8 cellular contexts compared by ENCODE assay signal in the genomic region with DNA sequence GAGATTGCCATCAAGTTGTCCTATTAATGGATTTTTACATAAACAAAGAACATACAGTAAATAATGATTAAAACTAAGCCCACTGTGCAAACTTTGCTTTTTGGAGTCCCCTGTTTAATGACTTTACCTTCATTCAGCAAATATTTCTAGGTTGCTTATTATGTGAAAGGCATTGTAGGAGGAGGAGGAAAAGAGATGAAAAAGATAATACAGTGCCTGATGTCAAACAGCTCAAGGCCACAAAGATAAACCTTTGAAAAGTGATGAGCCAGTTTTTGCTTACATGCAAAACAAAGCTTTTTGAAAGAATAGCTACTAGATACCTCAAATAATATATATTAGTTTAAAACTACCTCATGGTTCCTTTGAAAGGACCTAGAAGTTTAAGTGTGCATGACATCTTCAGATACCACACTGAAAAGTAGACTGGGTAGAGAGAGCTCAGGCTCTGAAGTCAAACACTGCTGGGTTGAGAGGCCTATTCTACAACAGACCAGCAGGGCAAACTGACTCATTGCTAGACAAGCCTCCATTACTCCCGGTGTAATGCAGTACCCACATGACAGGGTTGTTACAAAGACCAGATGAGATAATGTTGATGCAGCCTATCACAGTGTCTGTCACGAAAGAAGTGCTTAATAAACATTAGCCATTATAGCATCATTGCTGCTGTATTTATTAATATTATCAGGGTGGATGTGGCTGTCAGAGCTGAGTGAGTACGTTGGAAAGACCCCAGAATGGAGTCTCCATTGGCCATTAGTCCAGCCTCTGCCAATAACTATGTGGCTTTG. TPM values are rescaled to one million over a fixed set of nuclear protein-coding genes. Genes with fewer than 3 reads are reported as not detected.
A peak's percentile ranks its signal among the peaks of the same experiment; 100 is the strongest.
DNase-seq lines count a peak whose midpoint lies in the region; ATAC-seq, FAIRE-seq and TF ChIP-seq lines count a peak whose summit lies in the region.

No MANE protein-coding gene starts in this region.

- H3K27ac Mint-ChIP-seq in activated B cell treated with CpG ODN at 0.5 μM for 24 hours = no peak overlapping the region

- TF ChIP-seq RAD21 in liver (IDR thresholded peaks at IDR 0.05) = no peak

- H3K36me3 Mint-ChIP-seq in activated B cell treated with CpG ODN at 0.5 μM for 24 hours (ENCODE audit: low read depth) = no peaks in the 10 kb centered on the region

- no peaks in the 10 kb centered on the region for H3K4me1 ChIP-seq in liver (ENCODE audit: control insufficient read depth in 4 of 4, insufficient read depth in 4 of 4, low read length in 3 of 4)

- no peaks in the 10 kb centered on the region for H3K27me3 Mint-ChIP-seq in activated B cell treated with CpG ODN at 0.5 μM for 24 hours

- H3K9me3 Mint-ChIP-seq in activated B cell treated with CpG ODN at 0.5 μM for 24 hours = no peaks in the 10 kb centered on the region

- H3K27me3 ChIP-seq in GM06990 (replicated peaks; ENCODE audit: control insufficient read depth, insufficient read depth, low read length) (no peaks in the 10 kb centered on the region), liver (ENCODE audit: control insufficient read depth in 4 of 4, insufficient read depth in 4 of 4, low read length in 3 of 4) (no peaks in the 10 kb centered on the region)

- H3K4me3 ChIP-seq in GM06990 (replicated peaks; ENCODE audit: low read depth, low read length) = no peak overlapping the region
- H3K4me3 ChIP-seq in liver (ENCODE audit: low read depth in 1 of 3, low read length in 3 of 3) = no peak overlapping the region
- H3K4me3 ChIP-seq in lower leg skin (ENCODE audit: low read depth, poor library complexity, severe bottlenecking) = no peak overlapping the region

- no peak overlapping the region for H3K4me3 Mint-ChIP-seq in activated B cell treated with CpG ODN at 0.5 μM for 24 hours

- POLR2A ChIA-PET in activated B cell treated with CpG ODN at 0.5 μM for 24 hours (lab: Charles Lee) = no interaction called here

- no peak overlapping the region for H3K27ac ChIP-seq in liver (ENCODE audit: low read depth in 1 of 2, low read length in 2 of 2)

- H3K36me3 ChIP-seq in GM06990 (ENCODE audit: control insufficient read depth, insufficient read depth, low read length) = peaks cover 2% of the 10 kb centered on the region; the same call in 1 of the 2 replicates
- H3K36me3 ChIP-seq in liver (ENCODE audit: control insufficient read depth in 4 of 4, insufficient read depth in 3 of 4, low read depth in 1 of 4, low read length in 3 of 4) = no peaks in the 10 kb centered on the region

- CTCF ChIA-PET in activated B cell treated with CpG ODN at 0.5 μM for 24 hours (lab: Charles Lee) = interaction anchor here (0.7 to 1.6 kb wide), 4 partner anchors 10 to 878 kb away, joined by 3 to 8 read pairs (median 4); a partner anchor contains a TSS

- TF ChIP-seq POLR2A in lower leg skin (IDR thresholded peaks at IDR 0.05) = no peak

- no peak for FAIRE-seq in HTR-8/SVneo (lab: Jason Lieb, UNC)

- no peak for DNase-seq in GM06990 (ENCODE audit: extremely low read depth, insufficient read length)
- DNase-seq in activated B cell treated with CpG ODN at 0.5 μM for 24 hours = no peak
- no peak for DNase-seq in HTR-8/SVneo (ENCODE audit: insufficient read length, low spot score)
- no peak for DNase-seq in lower leg skin (ENCODE audit: low spot score in 2 of 2)
- DNase-seq in retina = no peak

- peaks cover 6% of the 10 kb centered on the region for H3K4me1 Mint-ChIP-seq in activated B cell treated with CpG ODN at 0.5 μM for 24 hours

- WGBS in liver = 79% methylated on average over 3 of the region's 3 CpGs
- WGBS in lower leg skin, 2 donors = 71 to 75% methylated on average over 3 of the region's 3 CpGs

- no peaks in the 10 kb centered on the region for H3K9me3 ChIP-seq in liver (ENCODE audit: control insufficient read depth in 4 of 4, low read length in 3 of 4)

- no peak overlapping the region for H3K9ac ChIP-seq in liver (ENCODE audit: low read depth in 1 of 2, low read length in 2 of 2)

- ATAC-seq in GM19468 (IDR thresholded peaks at IDR 0.05; ENCODE audit: extremely low read depth, unreplicated experiment) (peak; percentile 82), HG03457 (IDR thresholded peaks at IDR 0.05; ENCODE audit: unreplicated experiment) (peak; percentile 73), activated B cell treated with CpG ODN at 0.5 μM for 24 hours (ENCODE audit: low read depth) (peak; percentile 76)

- peak; percentile 57 for TF ChIP-seq CTCF in GM06990 (IDR thresholded peaks at IDR 0.05; ENCODE audit: insufficient read depth, low read length, poor library complexity, severe bottlenecking)
- no peak for TF ChIP-seq CTCF in activated B cell treated with CpG ODN at 0.5 μM for 24 hours (IDR thresholded peaks at IDR 0.05)
- peak; percentile 3 for TF ChIP-seq CTCF in liver (IDR thresholded peaks at IDR 0.05; ENCODE audit: low read depth, low read length, missing input control)
- no peak for TF ChIP-seq CTCF in lower leg skin (IDR thresholded peaks at IDR 0.05)

- intact Hi-C loops in activated B cell treated with CpG ODN at 0.5 μM for 24 hours (cut with micrococcal nuclease) = no loop called here
- intact Hi-C loops in lower leg skin (cut with DNase I; ENCODE audit: low total_unique reads) = no loop called here

TF ChIP-seq in liver, 16 proteins besides CTCF, POLR2A, EP300 and RAD21:
- no peak for TF ChIP-seq JUND (IDR thresholded peaks at IDR 0.05)
- TF ChIP-seq HNF4A (conservative IDR thresholded peaks at IDR 0.05) = no peak
- no peak for TF ChIP-seq NR2F2 (IDR thresholded peaks at IDR 0.05)
- no peak for TF ChIP-seq SP1 (IDR thresholded peaks at IDR 0.05)
- TF ChIP-seq, protein P1, sequence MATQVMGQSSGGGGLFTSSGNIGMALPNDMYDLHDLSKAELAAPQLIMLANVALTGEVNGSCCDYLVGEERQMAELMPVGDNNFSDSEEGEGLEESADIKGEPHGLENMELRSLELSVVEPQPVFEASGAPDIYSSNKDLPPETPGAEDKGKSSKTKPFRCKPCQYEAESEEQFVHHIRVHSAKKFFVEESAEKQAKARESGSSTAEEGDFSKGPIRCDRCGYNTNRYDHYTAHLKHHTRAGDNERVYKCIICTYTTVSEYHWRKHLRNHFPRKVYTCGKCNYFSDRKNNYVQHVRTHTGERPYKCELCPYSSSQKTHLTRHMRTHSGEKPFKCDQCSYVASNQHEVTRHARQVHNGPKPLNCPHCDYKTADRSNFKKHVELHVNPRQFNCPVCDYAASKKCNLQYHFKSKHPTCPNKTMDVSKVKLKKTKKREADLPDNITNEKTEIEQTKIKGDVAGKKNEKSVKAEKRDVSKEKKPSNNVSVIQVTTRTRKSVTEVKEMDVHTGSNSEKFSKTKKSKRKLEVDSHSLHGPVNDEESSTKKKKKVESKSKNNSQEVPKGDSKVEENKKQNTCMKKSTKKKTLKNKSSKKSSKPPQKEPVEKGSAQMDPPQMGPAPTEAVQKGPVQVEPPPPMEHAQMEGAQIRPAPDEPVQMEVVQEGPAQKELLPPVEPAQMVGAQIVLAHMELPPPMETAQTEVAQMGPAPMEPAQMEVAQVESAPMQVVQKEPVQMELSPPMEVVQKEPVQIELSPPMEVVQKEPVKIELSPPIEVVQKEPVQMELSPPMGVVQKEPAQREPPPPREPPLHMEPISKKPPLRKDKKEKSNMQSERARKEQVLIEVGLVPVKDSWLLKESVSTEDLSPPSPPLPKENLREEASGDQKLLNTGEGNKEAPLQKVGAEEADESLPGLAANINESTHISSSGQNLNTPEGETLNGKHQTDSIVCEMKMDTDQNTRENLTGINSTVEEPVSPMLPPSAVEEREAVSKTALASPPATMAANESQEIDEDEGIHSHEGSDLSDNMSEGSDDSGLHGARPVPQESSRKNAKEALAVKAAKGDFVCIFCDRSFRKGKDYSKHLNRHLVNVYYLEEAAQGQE (IDR thresholded peaks at IDR 0.05) = no peak
- TF ChIP-seq, protein P2, sequence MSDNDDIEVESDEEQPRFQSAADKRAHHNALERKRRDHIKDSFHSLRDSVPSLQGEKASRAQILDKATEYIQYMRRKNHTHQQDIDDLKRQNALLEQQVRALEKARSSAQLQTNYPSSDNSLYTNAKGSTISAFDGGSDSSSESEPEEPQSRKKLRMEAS (IDR thresholded peaks at IDR 0.05) = no peak
- TF ChIP-seq TAF1 (conservative IDR thresholded peaks at IDR 0.05) = no peak
- TF ChIP-seq FOXA2 (IDR thresholded peaks at IDR 0.05) = no peak
- no peak for TF ChIP-seq YY1 (IDR thresholded peaks at IDR 0.05)
- no peak for TF ChIP-seq EGR1 (IDR thresholded peaks at IDR 0.05; ENCODE audit: low read depth in 2 of 2)
- TF ChIP-seq, protein P3, sequence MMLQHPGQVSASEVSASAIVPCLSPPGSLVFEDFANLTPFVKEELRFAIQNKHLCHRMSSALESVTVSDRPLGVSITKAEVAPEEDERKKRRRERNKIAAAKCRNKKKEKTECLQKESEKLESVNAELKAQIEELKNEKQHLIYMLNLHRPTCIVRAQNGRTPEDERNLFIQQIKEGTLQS (IDR thresholded peaks at IDR 0.05) = no peak
- no peak for TF ChIP-seq GABPA (IDR thresholded peaks at IDR 0.05 in 1 of 2, conservative IDR thresholded peaks at IDR 0.05 in 1 of 2)
- TF ChIP-seq, protein P4, sequence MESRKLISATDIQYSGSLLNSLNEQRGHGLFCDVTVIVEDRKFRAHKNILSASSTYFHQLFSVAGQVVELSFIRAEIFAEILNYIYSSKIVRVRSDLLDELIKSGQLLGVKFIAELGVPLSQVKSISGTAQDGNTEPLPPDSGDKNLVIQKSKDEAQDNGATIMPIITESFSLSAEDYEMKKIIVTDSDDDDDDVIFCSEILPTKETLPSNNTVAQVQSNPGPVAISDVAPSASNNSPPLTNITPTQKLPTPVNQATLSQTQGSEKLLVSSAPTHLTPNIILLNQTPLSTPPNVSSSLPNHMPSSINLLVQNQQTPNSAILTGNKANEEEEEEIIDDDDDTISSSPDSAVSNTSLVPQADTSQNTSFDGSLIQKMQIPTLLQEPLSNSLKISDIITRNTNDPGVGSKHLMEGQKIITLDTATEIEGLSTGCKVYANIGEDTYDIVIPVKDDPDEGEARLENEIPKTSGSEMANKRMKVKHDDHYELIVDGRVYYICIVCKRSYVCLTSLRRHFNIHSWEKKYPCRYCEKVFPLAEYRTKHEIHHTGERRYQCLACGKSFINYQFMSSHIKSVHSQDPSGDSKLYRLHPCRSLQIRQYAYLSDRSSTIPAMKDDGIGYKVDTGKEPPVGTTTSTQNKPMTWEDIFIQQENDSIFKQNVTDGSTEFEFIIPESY (IDR thresholded peaks at IDR 0.05) = no peak
- TF ChIP-seq RXRA (IDR thresholded peaks at IDR 0.05) = no peak
- TF ChIP-seq HNF4G (IDR thresholded peaks at IDR 0.05) = no peak
- no peak for TF ChIP-seq FOXA1 (IDR thresholded peaks at IDR 0.05)

RNA-seq across cellular contexts. Expression of a gene that starts 11.8 kb away (rescaled TPM):
- total RNA-seq in activated B cell treated with CpG ODN at 0.5 μM for 24 hours (0.44 and 0.98 TPM in 2 replicates), liver (10 to 100 TPM in 1 of 2 donors, under 1 TPM in 1; 0.17 to 26.3 TPM), lower leg skin (1 to 10 TPM in 2 of 4 donors, under 1 TPM in 2; 0.13 to 2.9 (median 1.3) TPM)
- under 1 TPM; 0.48 to 0.56 TPM for polyA plus RNA-seq in liver

Comparison
In these comparisons a context has a peak if more than half of its experiments do, and no peak if none do; other contexts are left out.
1. CTCF ChIP-seq: peak in GM06990 (single experiment) and liver (single experiment); none in activated B cell treated with CpG ODN at 0.5 μM for 24 hours (single experiment) and lower leg skin (0 of 3).
2. Peak in every context shown above with its lines, with median percentiles within 50 percentile points of each other: ATAC-seq.